10 cellular contexts compared by ENCODE assay signal in genomic region chr9:131409458-131409992, GRCh38. TPM values are rescaled to one million over a fixed set of nuclear protein-coding genes. Genes with fewer than 3 reads are reported as not detected.
DNase-seq lines count a peak whose midpoint lies in the region; ATAC-seq and TF ChIP-seq lines count a peak whose summit lies in the region.
"Had no signal": no experiment of that assay in that cellular context is flagged by ENCODE, and none has a peak within 500 bp of the region (broad histone marks: within the 10 kb centered on the region; RNA-seq: fewer than 3 reads in every experiment).

No MANE protein-coding gene starts in this region.

- CTCF ChIA-PET in activated CD4-positive, alpha-beta T cell treated with anti-CD3 and anti-CD28 coated beads, Interleukin-2, amount 10 ng/mL, durations not matched to agents 7 days and 5 days (lab: Charles Lee) = no interaction called here

- H3K9me2 ChIP-seq in SU-DHL-6 (replicated peaks; ENCODE audit: insufficient read depth, low read length) (no peaks in the 10 kb centered on the region), Karpas-422 (replicated peaks; ENCODE audit: insufficient read depth, low read length) (no peaks in the 10 kb centered on the region)

- no peak for DNase-seq in activated CD4-positive, alpha-beta T cell treated with anti-CD3 and anti-CD28 coated beads, Interleukin-2, amount 10 ng/mL, durations not matched to agents 7 days and 5 days
- DNase-seq in activated CD4-positive, alpha-beta T cell treated with anti-CD3 and anti-CD28 coated beads for 4 hours = no peak
- DNase-seq in right cardiac atrium (no peak), lower leg skin (ENCODE audit: low spot score in 2 of 2) (no peak), Karpas-422 (no peak), activated gamma-delta T cell treated with Interleukin-2 at 50 U/mL for 16 hours (no peak)
- DNase-seq in stimulated activated effector memory CD8-positive, alpha-beta T cell treated with anti-CD3 and anti-CD28 coated beads, Interleukin-12 subunit alpha, Interleukin-12 subunit beta, amount 100 ng/mL, for 72 hours (ENCODE audit: low spot score in 2 of 2) = no peak
- DNase-seq: ACHN; activated CD8-positive, alpha-beta memory T cell treated with anti-CD3 and anti-CD28 coated beads for 24 hours had no signal

- H3K9ac ChIP-seq in SU-DHL-6 (ENCODE audit: low read length) (no peak overlapping the region), Karpas-422 (ENCODE audit: low read length) (no peak overlapping the region)

- H3K4me1 ChIP-seq in right cardiac atrium (ENCODE audit: control insufficient read depth, insufficient read depth, low read length) (peaks cover 33% of the 10 kb centered on the region), Karpas-422 (ENCODE audit: low read length) (no peaks in the 10 kb centered on the region)

- H3K27ac ChIP-seq in SU-DHL-6 (ENCODE audit: low read depth, low read length) (peak overlapping the region; percentile 33; the same call in 1 of the 2 replicates), right cardiac atrium (ENCODE audit: low read length) (peak overlapping the region; percentile 6), Karpas-422 (ENCODE audit: low read length) (no peak overlapping the region)

- intact Hi-C loops in right cardiac atrium (cut with DNase I) = no loop called here
- intact Hi-C loops in lower leg skin (cut with DNase I; ENCODE audit: low total_unique reads) = loop anchor here (10.0 kb wide), 1 partner anchor 55 kb away; no protein-coding TSS in a partner anchor

- H2AFZ ChIP-seq in SU-DHL-6 (ENCODE audit: low read depth, low read length, severe bottlenecking) (no peak overlapping the region), Karpas-422 (ENCODE audit: low read length) (no peak overlapping the region)

- peaks cover 46% of the 10 kb centered on the region for H3K36me3 Mint-ChIP-seq in activated CD4-positive, alpha-beta T cell treated with anti-CD3 and anti-CD28 coated beads, Interleukin-2, amount 10 ng/mL, durations not matched to agents 7 days and 5 days (ENCODE audit: low read depth)
- H3K36me3 Mint-ChIP-seq in stimulated activated effector memory CD8-positive, alpha-beta T cell treated with anti-CD3 and anti-CD28 coated beads, Interleukin-12 subunit alpha, Interleukin-12 subunit beta, amount 100 ng/mL, for 72 hours = peaks cover 38% of the 10 kb centered on the region

- H3K4me3 ChIP-seq in SU-DHL-6 (ENCODE audit: insufficient read depth, low read length, poor library complexity, severe bottlenecking) (no peak overlapping the region), right cardiac atrium (ENCODE audit: low read length) (no peak overlapping the region), lower leg skin (ENCODE audit: low read depth, poor library complexity, severe bottlenecking) (no peak overlapping the region), Karpas-422 (ENCODE audit: low read length) (no peak overlapping the region)

- H3K4me3 Mint-ChIP-seq in activated CD4-positive, alpha-beta T cell treated with anti-CD3 and anti-CD28 coated beads, Interleukin-2, amount 10 ng/mL, durations not matched to agents 7 days and 5 days = peak overlapping the region; percentile 66
- H3K4me3 Mint-ChIP-seq in stimulated activated effector memory CD8-positive, alpha-beta T cell treated with anti-CD3 and anti-CD28 coated beads, Interleukin-12 subunit alpha, Interleukin-12 subunit beta, amount 100 ng/mL, for 72 hours = peak overlapping the region; percentile 67

- H3K27me3 ChIP-seq in SU-DHL-6 (ENCODE audit: low read length) (no peaks in the 10 kb centered on the region), right cardiac atrium (ENCODE audit: control insufficient read depth, insufficient read depth) (no peaks in the 10 kb centered on the region), Karpas-422 (ENCODE audit: low read length) (no peaks in the 10 kb centered on the region)

- ATAC-seq in right cardiac atrium = no peak
- no peak for ATAC-seq in stimulated activated effector memory CD8-positive, alpha-beta T cell treated with anti-CD3 and anti-CD28 coated beads, Interleukin-12 subunit alpha, Interleukin-12 subunit beta, amount 100 ng/mL, for 72 hours

- TF ChIP-seq CTCF in SU-DHL-6 (IDR thresholded peaks at IDR 0.05; ENCODE audit: insufficient read depth, low read length, poor library complexity, severe bottlenecking) (no peak), lower leg skin (IDR thresholded peaks at IDR 0.05) (no peak)

- 0 out of 2 replicates have a peak, but pooled peaks cover 3% of the 10 kb centered on the region for H3F3A ChIP-seq in SU-DHL-6 (ENCODE audit: insufficient read depth)

- TF ChIP-seq POLR2A in lower leg skin (IDR thresholded peaks at IDR 0.05) = no peak

- H3K27ac Mint-ChIP-seq in activated CD4-positive, alpha-beta T cell treated with anti-CD3 and anti-CD28 coated beads, Interleukin-2, amount 10 ng/mL, durations not matched to agents 7 days and 5 days = peak overlapping the region; percentile 83
- peak overlapping the region; percentile 92 for H3K27ac Mint-ChIP-seq in stimulated activated effector memory CD8-positive, alpha-beta T cell treated with anti-CD3 and anti-CD28 coated beads, Interleukin-12 subunit alpha, Interleukin-12 subunit beta, amount 100 ng/mL, for 72 hours

- H3K27me3 Mint-ChIP-seq in activated CD4-positive, alpha-beta T cell treated with anti-CD3 and anti-CD28 coated beads, Interleukin-2, amount 10 ng/mL, durations not matched to agents 7 days and 5 days = no peaks in the 10 kb centered on the region

- peaks cover 92% of the 10 kb centered on the region for H3K4me1 Mint-ChIP-seq in activated CD4-positive, alpha-beta T cell treated with anti-CD3 and anti-CD28 coated beads, Interleukin-2, amount 10 ng/mL, durations not matched to agents 7 days and 5 days
- peaks cover 87% of the 10 kb centered on the region for H3K4me1 Mint-ChIP-seq in stimulated activated effector memory CD8-positive, alpha-beta T cell treated with anti-CD3 and anti-CD28 coated beads, Interleukin-12 subunit alpha, Interleukin-12 subunit beta, amount 100 ng/mL, for 72 hours

- H3K36me3 ChIP-seq in SU-DHL-6 (ENCODE audit: low read length) (peaks cover 7% of the 10 kb centered on the region; the same call in 1 of the 2 replicates), Karpas-422 (ENCODE audit: insufficient read depth, low read length) (peaks cover 53% of the 10 kb centered on the region)

- peaks cover 23% of the 10 kb centered on the region for H4K20me1 ChIP-seq in SU-DHL-6 (ENCODE audit: low read depth, low read length)
- peaks cover 71% of the 10 kb centered on the region; the same call in 1 of the 2 replicates for H4K20me1 ChIP-seq in Karpas-422 (ENCODE audit: insufficient read depth, low read depth, low read length)

- POLR2A ChIA-PET in activated CD4-positive, alpha-beta T cell treated with anti-CD3 and anti-CD28 coated beads, Interleukin-2, amount 10 ng/mL, durations not matched to agents 7 days and 5 days (lab: Charles Lee) = no interaction called here

- WGBS in right cardiac atrium = 37% methylated on average over 7 of the region's 7 CpGs
- 53 to 61% methylated on average over 7 of the region's 7 CpGs for WGBS in lower leg skin, 2 donors

- H3K79me2 ChIP-seq in SU-DHL-6 (ENCODE audit: insufficient read depth, low read length) = peaks cover 100% of the 10 kb centered on the region
- H3K79me2 ChIP-seq in Karpas-422 (ENCODE audit: low read length) = peaks cover 99% of the 10 kb centered on the region

- H3K9me3 Mint-ChIP-seq in activated CD4-positive, alpha-beta T cell treated with anti-CD3 and anti-CD28 coated beads, Interleukin-2, amount 10 ng/mL, durations not matched to agents 7 days and 5 days = no peaks in the 10 kb centered on the region
- H3K9me3 Mint-ChIP-seq in stimulated activated effector memory CD8-positive, alpha-beta T cell treated with anti-CD3 and anti-CD28 coated beads, Interleukin-12 subunit alpha, Interleukin-12 subunit beta, amount 100 ng/mL, for 72 hours = no peaks in the 10 kb centered on the region

- no peaks in the 10 kb centered on the region for H3K9me3 ChIP-seq in SU-DHL-6 (ENCODE audit: insufficient read depth, low read length)
- H3K9me3 ChIP-seq in right cardiac atrium (ENCODE audit: control insufficient read depth, low read length) = no peaks in the 10 kb centered on the region
- H3K9me3 ChIP-seq in Karpas-422 (ENCODE audit: low read length) = no peaks in the 10 kb centered on the region; the same call in 1 of the 2 replicates

- H3K4me2 ChIP-seq in SU-DHL-6 (ENCODE audit: low read depth, low read length, poor library complexity, severe bottlenecking) = no peak overlapping the region
- H3K4me2 ChIP-seq in Karpas-422 (ENCODE audit: low read depth, low read length, poor library complexity, severe bottlenecking) = no peak overlapping the region

RNA-seq across cellular contexts. Expression of gene PRRC2B, which starts 15.6 kb away (rescaled TPM):
- 100 to 1,000 TPM; 281 to 303 TPM for total RNA-seq in activated CD4-positive, alpha-beta T cell treated with anti-CD3 and anti-CD28 coated beads, Interleukin-2, amount 10 ng/mL, durations not matched to agents 7 days and 5 days
- 100 to 1,000 TPM; 137 to 175 (median 149) TPM for total RNA-seq in right cardiac atrium
- 78.1 TPM for polyA plus RNA-seq in right cardiac atrium
- total RNA-seq in lower leg skin = 100 to 1,000 TPM; 102 to 168 (median 144) TPM
- total RNA-seq in Karpas-422 (2014; rRNA removed; shearing (Covaris generic); ENCODE audit: low replicate concordance) = 83.8 and 87.6 TPM in 2 replicates
